Comparison of ENCODE assay signal across 29 cellular contexts in genomic region chr12:49680075-49680474, GRCh38.
"Had no signal": no experiment of that assay in that cellular context is flagged by ENCODE, and none has a peak within 500 bp of the region (broad histone marks: within the 10 kb centered on the region; RNA-seq: fewer than 3 reads in every experiment).

No MANE protein-coding gene starts in this region.

- H3K27me3 ChIP-seq: colonic mucosa, gastrocnemius medialis, left lung, right atrium auricular region, tibial nerve, upper lobe of left lung, uterus had no signal

- H3K36me3 Mint-ChIP-seq: naive thymus-derived CD4-positive, alpha-beta T cell; stimulated activated effector memory CD8-positive, alpha-beta T cell treated with anti-CD3 and anti-CD28 coated beads, Interleukin-12 subunit alpha, Interleukin-12 subunit beta, amount 100 ng/mL, for 72 hours had no signal

- FAIRE-seq: islet of Langerhans had no signal

- H3K9me3 ChIP-seq: colonic mucosa, gastrocnemius medialis, left lung, prostate gland, right atrium auricular region, thoracic aorta, tibial nerve, upper lobe of left lung, uterus had no signal

- H3K4me3 ChIP-seq: colonic mucosa, gastrocnemius medialis, left lung, prostate gland, right atrium auricular region, smooth muscle cell, thoracic aorta, tibial nerve, upper lobe of left lung, uterus had no signal

- H3K4me1 ChIP-seq: colonic mucosa, prostate gland had no signal

- H3K27me3 Mint-ChIP-seq: dendritic cell treated with granulocyte-macrophage colony-stimulating factor and Interleukin-4, amounts not matched to agents 40 ng/mL and 50 ng/mL, for 4 days; naive thymus-derived CD4-positive, alpha-beta T cell had no signal

- DNase-seq: colonic mucosa; effector CD8-positive, alpha-beta T cell; endodermal cell; gastrocnemius medialis; head of caudate nucleus; left cardiac atrium; left lung; mesendoderm; midbrain; naive thymus-derived CD4-positive, alpha-beta T cell; nephron progenitor cell; nucleus accumbens; stimulated activated CD4-positive, alpha-beta T cell treated with anti-CD3 and anti-CD28 coated beads, Interleukin-12 subunit alpha, Interleukin-12 subunit beta, amount 100 ng/mL, for 4 hours; stimulated activated CD4-positive, alpha-beta T cell treated with anti-CD3 and anti-CD28 coated beads, Interleukin-1b, Interleukin-23, amount 100 ng/mL, for 48 hours; stimulated activated CD4-positive, alpha-beta T cell treated with anti-CD3 and anti-CD28 coated beads, Interleukin-4, amount 100 ng/mL, for 1 hour; stimulated activated naive CD4-positive, alpha-beta T cell treated with Interleukin-2 at 50 U/mL for 16 hours; upper lobe of left lung; uterus had no signal

- H3K4me3 Mint-ChIP-seq: dendritic cell treated with granulocyte-macrophage colony-stimulating factor and Interleukin-4, amounts not matched to agents 40 ng/mL and 50 ng/mL, for 4 days; endodermal cell; naive thymus-derived CD4-positive, alpha-beta T cell; nephron progenitor cell; stimulated activated effector memory CD8-positive, alpha-beta T cell treated with anti-CD3 and anti-CD28 coated beads, Interleukin-12 subunit alpha, Interleukin-12 subunit beta, amount 100 ng/mL, for 72 hours had no signal

- H3K36me3 ChIP-seq: colonic mucosa, gastrocnemius medialis, left lung, prostate gland, right atrium auricular region, thoracic aorta, tibial nerve, upper lobe of left lung, uterus had no signal

- H3K27ac Mint-ChIP-seq: dendritic cell treated with granulocyte-macrophage colony-stimulating factor and Interleukin-4, amounts not matched to agents 40 ng/mL and 50 ng/mL, for 4 days; endodermal cell; nephron progenitor cell; stimulated activated effector memory CD8-positive, alpha-beta T cell treated with anti-CD3 and anti-CD28 coated beads, Interleukin-12 subunit alpha, Interleukin-12 subunit beta, amount 100 ng/mL, for 72 hours had no signal

- H3K9me3 Mint-ChIP-seq: dendritic cell treated with granulocyte-macrophage colony-stimulating factor and Interleukin-4, amounts not matched to agents 40 ng/mL and 50 ng/mL, for 4 days; endodermal cell; naive thymus-derived CD4-positive, alpha-beta T cell; nephron progenitor cell; stimulated activated effector memory CD8-positive, alpha-beta T cell treated with anti-CD3 and anti-CD28 coated beads, Interleukin-12 subunit alpha, Interleukin-12 subunit beta, amount 100 ng/mL, for 72 hours had no signal

- ATAC-seq: esophagus mucosa; gastrocnemius medialis; left cardiac atrium; left lung; naive thymus-derived CD4-positive, alpha-beta T cell; sciatic nerve; stimulated activated effector memory CD8-positive, alpha-beta T cell treated with anti-CD3 and anti-CD28 coated beads, Interleukin-12 subunit alpha, Interleukin-12 subunit beta, amount 100 ng/mL, for 72 hours had no signal

- H3K27ac ChIP-seq: colonic mucosa, epithelial cell of prostate, gastrocnemius medialis, left lung, prostate gland, right atrium auricular region, thoracic aorta, upper lobe of left lung, uterus had no signal

- H3K4me2 ChIP-seq: smooth muscle cell had no signal
